In the genomic region with DNA sequence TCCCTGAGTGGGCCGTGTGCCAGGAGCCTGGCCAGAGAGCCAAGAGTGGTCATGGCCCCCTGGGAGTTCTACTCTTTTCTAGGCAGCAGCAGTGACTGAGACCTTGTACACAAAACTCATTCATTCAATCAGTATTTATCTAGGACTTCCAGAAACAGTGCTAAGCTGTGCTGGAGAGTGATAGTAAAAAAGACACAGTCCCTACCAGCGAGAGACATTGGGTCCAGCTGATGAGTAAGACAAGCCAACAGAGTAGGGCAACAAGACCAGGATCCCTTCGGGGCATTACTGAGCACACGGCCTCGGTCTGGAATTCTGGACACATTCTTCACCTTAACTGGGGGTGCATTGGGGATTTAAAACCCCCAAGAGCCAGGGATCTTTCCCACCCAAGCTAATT, we compare ENCODE assay signal across 1 cellular context.
TF ChIP-seq lines count a peak whose summit lies in the region.

No MANE protein-coding gene starts in this region.

TF ChIP-seq in K562, 482 proteins besides CTCF, POLR2A, EP300 and RAD21 (continued from another document and continues in another):
- TF ChIP-seq ZNF407 (IDR thresholded peaks at IDR 0.05; ENCODE audit: low read depth) (no peak), ZNF217 (CRISPR knock-in tag; IDR thresholded peaks at IDR 0.05) (no peak), OTX1 (CRISPR knock-in tag; IDR thresholded peaks at IDR 0.05) (no peak), ZNF511 (CRISPR knock-in tag; IDR thresholded peaks at IDR 0.05) (no peak), HNRNPL (IDR thresholded peaks at IDR 0.05; ENCODE audit: low read depth, low read length) (no peak), RBM22 (IDR thresholded peaks at IDR 0.05; ENCODE audit: low read depth, low read length, poor library complexity, severe bottlenecking) (no peak), EZH2 (IDR thresholded peaks at IDR 0.05; ENCODE audit: borderline replicate concordance, low read depth, low read length) (no peak), FOXA1 (IDR thresholded peaks at IDR 0.05; ENCODE audit: borderline replicate concordance) (no peak), ZMIZ1 (IDR thresholded peaks at IDR 0.05; ENCODE audit: low read depth in 2 of 2, low read length in 2 of 2) (peak in 1 of 2 experiments; percentile 45; a peak in 1 of 4 replicates), ZNF280B (CRISPR knock-in tag; IDR thresholded peaks at IDR 0.05) (no peak), YY1 (IDR thresholded peaks at IDR 0.05; ENCODE audit: borderline replicate concordance in 1 of 3, control insufficient read depth in 1 of 3, extremely low read depth in 1 of 3, insufficient read depth in 3 of 3, insufficient read length in 1 of 3, insufficient replicate concordance in 2 of 3, low read depth in 1 of 3, low read length in 2 of 3) (no peak), NRF1 (conservative IDR thresholded peaks at IDR 0.05 in 1 of 2, IDR thresholded peaks at IDR 0.05 in 1 of 2) (no peak), POU5F1 (IDR thresholded peaks at IDR 0.05; ENCODE audit: borderline replicate concordance, low read depth, low read length, partially characterized antibody) (no peak), HNRNPLL (IDR thresholded peaks at IDR 0.05; ENCODE audit: low read depth, low read length, poor library complexity, severe bottlenecking) (no peak), ZBTB33 (CRISPR knock-in tag; IDR thresholded peaks at IDR 0.05) (no peak), ZNF324 (CRISPR knock-in tag; IDR thresholded peaks at IDR 0.05) (no peak), CHD4 (IDR thresholded peaks at IDR 0.05; ENCODE audit: insufficient read depth, insufficient replicate concordance, low read depth, low read length, poor library complexity, severe bottlenecking) (no peak), MEF2A (IDR thresholded peaks at IDR 0.05; ENCODE audit: control insufficient read depth, low read depth, low read length) (no peak), ZNF717 (CRISPR knock-in tag; IDR thresholded peaks at IDR 0.05) (no peak), BCLAF1 (IDR thresholded peaks at IDR 0.05; ENCODE audit: borderline replicate concordance in 1 of 2, control insufficient read depth in 1 of 2, low read depth in 2 of 2, low read length in 1 of 2) (no peak), PPARD (CRISPR knock-in tag; IDR thresholded peaks at IDR 0.05) (no peak), CEBPG (CRISPR knock-in tag; IDR thresholded peaks at IDR 0.05) (no peak), CEBPG (tag; conservative IDR thresholded peaks at IDR 0.05 in 1 of 2, IDR thresholded peaks at IDR 0.05 in 1 of 2) (no peak), ZNF644 (tag; IDR thresholded peaks at IDR 0.05; ENCODE audit: low read depth) (no peak), ZBTB1 (CRISPR knock-in tag; IDR thresholded peaks at IDR 0.05; ENCODE audit: borderline replicate concordance, low read depth) (no peak), ZNF282 (CRISPR knock-in tag; IDR thresholded peaks at IDR 0.05) (no peak), HLTF (IDR thresholded peaks at IDR 0.05) (no peak)
- TF ChIP-seq, protein P1, sequence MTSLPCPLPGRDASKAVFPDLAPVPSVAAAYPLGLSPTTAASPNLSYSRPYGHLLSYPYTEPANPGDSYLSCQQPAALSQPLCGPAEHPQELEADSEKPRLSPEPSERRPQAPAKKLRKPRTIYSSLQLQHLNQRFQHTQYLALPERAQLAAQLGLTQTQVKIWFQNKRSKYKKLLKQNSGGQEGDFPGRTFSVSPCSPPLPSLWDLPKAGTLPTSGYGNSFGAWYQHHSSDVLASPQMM (CRISPR knock-in tag; IDR thresholded peaks at IDR 0.05): no peak
- TF ChIP-seq, protein P2, sequence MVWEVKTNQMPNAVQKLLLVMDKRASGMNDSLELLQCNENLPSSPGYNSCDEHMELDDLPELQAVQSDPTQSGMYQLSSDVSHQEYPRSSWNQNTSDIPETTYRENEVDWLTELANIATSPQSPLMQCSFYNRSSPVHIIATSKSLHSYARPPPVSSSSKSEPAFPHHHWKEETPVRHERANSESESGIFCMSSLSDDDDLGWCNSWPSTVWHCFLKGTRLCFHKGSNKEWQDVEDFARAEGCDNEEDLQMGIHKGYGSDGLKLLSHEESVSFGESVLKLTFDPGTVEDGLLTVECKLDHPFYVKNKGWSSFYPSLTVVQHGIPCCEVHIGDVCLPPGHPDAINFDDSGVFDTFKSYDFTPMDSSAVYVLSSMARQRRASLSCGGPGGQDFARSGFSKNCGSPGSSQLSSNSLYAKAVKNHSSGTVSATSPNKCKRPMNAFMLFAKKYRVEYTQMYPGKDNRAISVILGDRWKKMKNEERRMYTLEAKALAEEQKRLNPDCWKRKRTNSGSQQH (CRISPR knock-in tag; IDR thresholded peaks at IDR 0.05): no peak
